ENCODE assay signal across 1 cellular context in the genomic region with DNA sequence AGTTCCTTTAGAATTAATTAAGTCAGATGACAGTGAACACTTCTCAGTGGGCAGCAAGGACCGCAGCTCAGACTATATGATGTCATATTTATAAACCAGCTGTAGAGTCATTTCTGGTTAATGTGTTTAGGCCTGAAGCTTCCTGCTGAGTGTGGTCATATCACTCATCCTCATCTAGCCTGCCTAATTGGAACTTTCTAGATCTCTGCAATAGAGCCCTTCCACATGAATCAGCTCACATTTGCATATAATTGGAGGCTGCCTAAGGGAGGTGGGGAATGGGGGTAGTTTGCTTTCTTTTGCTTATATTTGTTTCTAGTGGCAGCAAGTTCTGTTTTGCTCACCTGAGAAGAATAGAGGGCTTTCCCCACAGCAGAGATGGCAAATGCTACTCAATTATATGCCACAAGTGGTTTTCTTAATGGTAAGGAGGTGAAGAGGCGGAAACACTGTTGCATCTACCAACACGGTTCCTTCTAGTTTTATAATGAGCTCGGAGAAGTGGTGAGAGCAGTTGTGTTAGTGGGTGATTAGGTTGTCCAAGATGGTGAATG.
TF ChIP-seq lines count a peak whose summit lies in the region.

No MANE protein-coding gene starts in this region.

TF ChIP-seq in GM23338, 12 proteins besides CTCF, POLR2A, EP300 and RAD21 (continued from another document):
- TF ChIP-seq, protein P1, sequence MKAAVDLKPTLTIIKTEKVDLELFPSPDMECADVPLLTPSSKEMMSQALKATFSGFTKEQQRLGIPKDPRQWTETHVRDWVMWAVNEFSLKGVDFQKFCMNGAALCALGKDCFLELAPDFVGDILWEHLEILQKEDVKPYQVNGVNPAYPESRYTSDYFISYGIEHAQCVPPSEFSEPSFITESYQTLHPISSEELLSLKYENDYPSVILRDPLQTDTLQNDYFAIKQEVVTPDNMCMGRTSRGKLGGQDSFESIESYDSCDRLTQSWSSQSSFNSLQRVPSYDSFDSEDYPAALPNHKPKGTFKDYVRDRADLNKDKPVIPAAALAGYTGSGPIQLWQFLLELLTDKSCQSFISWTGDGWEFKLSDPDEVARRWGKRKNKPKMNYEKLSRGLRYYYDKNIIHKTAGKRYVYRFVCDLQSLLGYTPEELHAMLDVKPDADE (IDR thresholded peaks at IDR 0.05), result no peak
- TF ChIP-seq EZH2phosphoT487 (IDR thresholded peaks at IDR 0.05; ENCODE audit: unreplicated experiment) (no peak), EZH2 (IDR thresholded peaks at IDR 0.05; ENCODE audit: low read depth, unreplicated experiment) (no peak)
